In genomic region chr2:30500699-30501098, GRCh38 we compare ENCODE assay signal across 28 cellular contexts.
"Had no signal": no experiment of that assay in that cellular context is flagged by ENCODE, and none has a peak within 500 bp of the region (broad histone marks: within the 10 kb centered on the region; RNA-seq: fewer than 3 reads in every experiment).

No MANE protein-coding gene starts in this region.

- H3K27ac ChIP-seq: brain microvascular endothelial cell, coronary artery, dorsolateral prefrontal cortex, epithelial cell of prostate, esophagus squamous epithelium, gastroesophageal sphincter, heart right ventricle, hepatocyte had no signal

- H3K4me3 ChIP-seq: coronary artery, esophagus squamous epithelium, gastroesophageal sphincter, heart right ventricle, hepatocyte had no signal

- H3K36me3 ChIP-seq: brain microvascular endothelial cell, gastroesophageal sphincter, heart right ventricle had no signal

- DNase-seq: activated CD4-positive, alpha-beta T cell treated with anti-CD3 and anti-CD28 coated beads for 36 hours; activated CD4-positive, alpha-beta T cell treated with anti-CD3 and anti-CD28 coated beads, Interleukin-2, amount 10 ng/mL, durations not matched to agents 7 days and 5 days; activated CD4-positive, alpha-beta T cell treated with anti-CD3 and anti-CD28 coated beads, Interleukin-2, amount 50 U/mL, for 48 hours; activated CD4-positive, CD25-positive, alpha-beta regulatory T cell; activated CD4-positive, CD25-positive, alpha-beta regulatory T cell treated with anti-CD3 and anti-CD28 coated beads, Interleukin-2, amount 50 U/mL, for 72 hours; activated CD8-positive, alpha-beta memory T cell treated with anti-CD3 and anti-CD28 coated beads for 24 hours; activated CD8-positive, alpha-beta T cell treated with anti-CD3 and anti-CD28 coated beads for 36 hours; activated effector memory CD4-positive, alpha-beta T cell treated with anti-CD3 and anti-CD28 coated beads, Interleukin-2, amount 50 U/mL, for 16 hours; activated naive CD4-positive, alpha-beta T cell treated with anti-CD3 and anti-CD28 coated beads for 36 hours; activated naive CD8-positive, alpha-beta T cell treated with anti-CD3 and anti-CD28 coated beads for 36 hours; activated naive CD8-positive, alpha-beta T cell treated with anti-CD3 and anti-CD28 coated beads, Interleukin-2, amount 50 U/mL, for 24 hours; activated T-cell treated with anti-CD3 and anti-CD28 coated beads, Interleukin-2, amount 50 U/mL, for 4 hours; anterior cingulate cortex; brain microvascular endothelial cell; dorsolateral prefrontal cortex; effector memory CD4-positive, alpha-beta T cell; esophagus squamous epithelium; foreskin melanocyte; heart right ventricle; T-helper 2 cell had no signal

- H3K27me3 Mint-ChIP-seq: activated CD4-positive, alpha-beta T cell treated with anti-CD3 and anti-CD28 coated beads for 36 hours; activated CD4-positive, alpha-beta T cell treated with anti-CD3 and anti-CD28 coated beads, Interleukin-2, amount 10 ng/mL, durations not matched to agents 7 days and 5 days; activated CD8-positive, alpha-beta T cell treated with anti-CD3 and anti-CD28 coated beads for 36 hours; activated naive CD4-positive, alpha-beta T cell treated with anti-CD3 and anti-CD28 coated beads, Interleukin-2, amount 50 U/mL, for 24 hours; activated naive CD8-positive, alpha-beta T cell treated with anti-CD3 and anti-CD28 coated beads for 36 hours; activated naive CD8-positive, alpha-beta T cell treated with anti-CD3 and anti-CD28 coated beads, Interleukin-2, amount 50 U/mL, for 24 hours; central memory CD8-positive, alpha-beta T cell; dendritic cell treated with granulocyte-macrophage colony-stimulating factor and Interleukin-4, amounts not matched to agents 40 ng/mL and 50 ng/mL, for 4 days had no signal

- H3K9me3 ChIP-seq: gastroesophageal sphincter had no signal

- H3K4me3 Mint-ChIP-seq: activated CD4-positive, alpha-beta T cell treated with anti-CD3 and anti-CD28 coated beads for 36 hours; activated CD4-positive, alpha-beta T cell treated with anti-CD3 and anti-CD28 coated beads, Interleukin-2, amount 10 ng/mL, durations not matched to agents 7 days and 5 days; activated CD8-positive, alpha-beta T cell treated with anti-CD3 and anti-CD28 coated beads for 36 hours; activated naive CD4-positive, alpha-beta T cell treated with anti-CD3 and anti-CD28 coated beads for 36 hours; activated naive CD4-positive, alpha-beta T cell treated with anti-CD3 and anti-CD28 coated beads, Interleukin-2, amount 50 U/mL, for 24 hours; activated naive CD8-positive, alpha-beta T cell treated with anti-CD3 and anti-CD28 coated beads for 36 hours; activated naive CD8-positive, alpha-beta T cell treated with anti-CD3 and anti-CD28 coated beads, Interleukin-2, amount 50 U/mL, for 24 hours; activated T-cell treated with anti-CD3 and anti-CD28 coated beads, Interleukin-2, amount 50 U/mL, for 4 hours; central memory CD8-positive, alpha-beta T cell; dendritic cell treated with granulocyte-macrophage colony-stimulating factor and Interleukin-4, amounts not matched to agents 40 ng/mL and 50 ng/mL, for 4 days had no signal

- ATAC-seq: activated CD4-positive, alpha-beta T cell treated with anti-CD3 and anti-CD28 coated beads for 36 hours; activated CD8-positive, alpha-beta T cell treated with anti-CD3 and anti-CD28 coated beads for 36 hours; activated naive CD8-positive, alpha-beta T cell treated with anti-CD3 and anti-CD28 coated beads, Interleukin-2, amount 50 U/mL, for 24 hours; activated T-cell treated with anti-CD3 and anti-CD28 coated beads, Interleukin-2, amount 50 U/mL, for 4 hours; gastroesophageal sphincter; heart right ventricle had no signal

- H3K27ac Mint-ChIP-seq: activated CD4-positive, alpha-beta T cell treated with anti-CD3 and anti-CD28 coated beads for 36 hours; activated CD4-positive, alpha-beta T cell treated with anti-CD3 and anti-CD28 coated beads, Interleukin-2, amount 10 ng/mL, durations not matched to agents 7 days and 5 days; activated CD8-positive, alpha-beta T cell treated with anti-CD3 and anti-CD28 coated beads for 36 hours; activated naive CD4-positive, alpha-beta T cell treated with anti-CD3 and anti-CD28 coated beads for 36 hours; activated naive CD4-positive, alpha-beta T cell treated with anti-CD3 and anti-CD28 coated beads, Interleukin-2, amount 50 U/mL, for 24 hours; activated naive CD8-positive, alpha-beta T cell treated with anti-CD3 and anti-CD28 coated beads for 36 hours; activated naive CD8-positive, alpha-beta T cell treated with anti-CD3 and anti-CD28 coated beads, Interleukin-2, amount 50 U/mL, for 24 hours; activated T-helper 2 cell treated with anti-CD3 and anti-CD28 coated beads, Interferon-gamma antibody, Interleukin-2, Interleukin-4, amounts not matched to agents 10 μg/mL and 5 μg/mL and 100 μg/mL, durations not matched to agents 14 hours and 24 hours and 36 hours; dendritic cell treated with granulocyte-macrophage colony-stimulating factor and Interleukin-4, amounts not matched to agents 40 ng/mL and 50 ng/mL, for 4 days had no signal

- H3K27me3 ChIP-seq: brain microvascular endothelial cell, dorsolateral prefrontal cortex, esophagus squamous epithelium, gastroesophageal sphincter, heart right ventricle, hepatocyte had no signal
